ENCODE assay signal across 9 cellular contexts in genomic region chr5:136020383-136021015, GRCh38. TPM values are rescaled to one million over a fixed set of nuclear protein-coding genes. Genes with fewer than 3 reads are reported as not detected.
DNase-seq lines count a peak whose midpoint lies in the region; ATAC-seq and TF ChIP-seq lines count a peak whose summit lies in the region.
"Had no signal": no experiment of that assay in that cellular context is flagged by ENCODE, and none has a peak within 500 bp of the region (broad histone marks: within the 10 kb centered on the region; RNA-seq: fewer than 3 reads in every experiment).

No MANE protein-coding gene starts in this region.

- no peaks in the 10 kb centered on the region for H3K36me3 ChIP-seq in Peyer's patch

- no peak overlapping the region for H3K4me3 ChIP-seq in Peyer's patch

- CTCF ChIA-PET in activated CD4-positive, alpha-beta T cell treated with anti-CD3 and anti-CD28 coated beads, Interleukin-2, amount 10 ng/mL, durations not matched to agents 7 days and 5 days (lab: Charles Lee) = no interaction called here

- no peaks in the 10 kb centered on the region for H3K9me3 Mint-ChIP-seq in activated CD4-positive, alpha-beta T cell treated with anti-CD3 and anti-CD28 coated beads, Interleukin-2, amount 10 ng/mL, durations not matched to agents 7 days and 5 days
- H3K9me3 Mint-ChIP-seq in stimulated activated effector memory CD8-positive, alpha-beta T cell treated with anti-CD3 and anti-CD28 coated beads, Interleukin-12 subunit alpha, Interleukin-12 subunit beta, amount 100 ng/mL, for 72 hours = no peaks in the 10 kb centered on the region

- no peaks in the 10 kb centered on the region for H3K27me3 ChIP-seq in Peyer's patch

- no peak for TF ChIP-seq POLR2A in Peyer's patch (IDR thresholded peaks at IDR 0.05)

- no peaks in the 10 kb centered on the region for H3K9me3 ChIP-seq in Peyer's patch

- H3K4me1 Mint-ChIP-seq in activated CD4-positive, alpha-beta T cell treated with anti-CD3 and anti-CD28 coated beads, Interleukin-2, amount 10 ng/mL, durations not matched to agents 7 days and 5 days = no peaks in the 10 kb centered on the region
- H3K4me1 Mint-ChIP-seq in stimulated activated effector memory CD8-positive, alpha-beta T cell treated with anti-CD3 and anti-CD28 coated beads, Interleukin-12 subunit alpha, Interleukin-12 subunit beta, amount 100 ng/mL, for 72 hours = peaks cover 16% of the 10 kb centered on the region

- H3K4me3 Mint-ChIP-seq in activated CD4-positive, alpha-beta T cell treated with anti-CD3 and anti-CD28 coated beads, Interleukin-2, amount 10 ng/mL, durations not matched to agents 7 days and 5 days = no peak overlapping the region
- peak overlapping the region; percentile 22 for H3K4me3 Mint-ChIP-seq in stimulated activated effector memory CD8-positive, alpha-beta T cell treated with anti-CD3 and anti-CD28 coated beads, Interleukin-12 subunit alpha, Interleukin-12 subunit beta, amount 100 ng/mL, for 72 hours

- H3K27me3 Mint-ChIP-seq in activated CD4-positive, alpha-beta T cell treated with anti-CD3 and anti-CD28 coated beads, Interleukin-2, amount 10 ng/mL, durations not matched to agents 7 days and 5 days = peaks cover 19% of the 10 kb centered on the region

- peak overlapping the region in 3 of 4 donors; percentile 29 to 60 (median 53) for H3K27ac ChIP-seq in Peyer's patch

- TF ChIP-seq CTCF in Peyer's patch (IDR thresholded peaks at IDR 0.05) = no peak

- no peak overlapping the region for H3K27ac Mint-ChIP-seq in activated CD4-positive, alpha-beta T cell treated with anti-CD3 and anti-CD28 coated beads, Interleukin-2, amount 10 ng/mL, durations not matched to agents 7 days and 5 days
- H3K27ac Mint-ChIP-seq in stimulated activated effector memory CD8-positive, alpha-beta T cell treated with anti-CD3 and anti-CD28 coated beads, Interleukin-12 subunit alpha, Interleukin-12 subunit beta, amount 100 ng/mL, for 72 hours = peak overlapping the region; percentile 11

- H3K4me1 ChIP-seq in Peyer's patch = no peaks in the 10 kb centered on the region

- POLR2A ChIA-PET in activated CD4-positive, alpha-beta T cell treated with anti-CD3 and anti-CD28 coated beads, Interleukin-2, amount 10 ng/mL, durations not matched to agents 7 days and 5 days (lab: Charles Lee) = no interaction called here

- H3K36me3 Mint-ChIP-seq in activated CD4-positive, alpha-beta T cell treated with anti-CD3 and anti-CD28 coated beads, Interleukin-2, amount 10 ng/mL, durations not matched to agents 7 days and 5 days (ENCODE audit: low read depth) = no peaks in the 10 kb centered on the region
- H3K36me3 Mint-ChIP-seq in stimulated activated effector memory CD8-positive, alpha-beta T cell treated with anti-CD3 and anti-CD28 coated beads, Interleukin-12 subunit alpha, Interleukin-12 subunit beta, amount 100 ng/mL, for 72 hours = peaks cover 6% of the 10 kb centered on the region

- DNase-seq in activated CD4-positive, alpha-beta T cell treated with anti-CD3 and anti-CD28 coated beads, Interleukin-2, amount 50 U/mL, for 48 hours = peak; percentile 46 to 58
- DNase-seq in activated CD4-positive, alpha-beta T cell treated with anti-CD3 and anti-CD28 coated beads, Interleukin-2, amount 10 ng/mL, durations not matched to agents 7 days and 5 days = no peak
- DNase-seq in Peyer's patch = no peak
- peak; percentile 90 for DNase-seq in fibroblast of gingiva (ENCODE audit: low read depth)
- DNase-seq in stimulated activated effector memory CD8-positive, alpha-beta T cell treated with anti-CD3 and anti-CD28 coated beads, Interleukin-12 subunit alpha, Interleukin-12 subunit beta, amount 100 ng/mL, for 72 hours (ENCODE audit: low spot score in 2 of 2) = peak; percentile 15 to 79
- no peak for DNase-seq in NCI-H510A treated with DMSO at 0.1 percent for 48 hours (lab: John Stamatoyannopoulos, UW)
- no peak for DNase-seq in D341Med (ENCODE audit: low spot score)
- DNase-seq: DND-41 had no signal

- ATAC-seq in stimulated activated effector memory CD8-positive, alpha-beta T cell treated with anti-CD3 and anti-CD28 coated beads, Interleukin-12 subunit alpha, Interleukin-12 subunit beta, amount 100 ng/mL, for 72 hours = peak; percentile 95
- no peak for ATAC-seq in HG03095 (IDR thresholded peaks at IDR 0.05; ENCODE audit: unreplicated experiment)

RNA-seq across cellular contexts. Expression of gene TGFBI, which starts 8.3 kb away (rescaled TPM):
- under 1 TPM; 0.10 to 0.27 TPM for total RNA-seq in activated CD4-positive, alpha-beta T cell treated with anti-CD3 and anti-CD28 coated beads, Interleukin-2, amount 10 ng/mL, durations not matched to agents 7 days and 5 days
- 10 to 100 TPM; 17.5 to 56.9 (median 26.3) TPM for total RNA-seq in Peyer's patch

Comparison
In these comparisons a context has a peak if more than half of its experiments do, and no peak if none do; other contexts are left out.
1. DNase-seq: peak in activated CD4-positive, alpha-beta T cell treated with anti-CD3 and anti-CD28 coated beads, Interleukin-2, amount 50 U/mL, for 48 hours (2 of 2), fibroblast of gingiva (single experiment) and stimulated activated effector memory CD8-positive, alpha-beta T cell treated with anti-CD3 and anti-CD28 coated beads, Interleukin-12 subunit alpha, Interleukin-12 subunit beta, amount 100 ng/mL, for 72 hours (2 of 2); none in activated CD4-positive, alpha-beta T cell treated with anti-CD3 and anti-CD28 coated beads, Interleukin-2, amount 10 ng/mL, durations not matched to agents 7 days and 5 days (single experiment), Peyer's patch (0 of 3), NCI-H510A treated with DMSO at 0.1 percent for 48 hours (single experiment) and D341Med (single experiment).
2. RNA of gene TGFBI, which starts 8.3 kb away (total RNA-seq): 17.5 to 56.9 TPM in Peyer's patch; 0.10 to 0.27 TPM in activated CD4-positive, alpha-beta T cell treated with anti-CD3 and anti-CD28 coated beads, Interleukin-2, amount 10 ng/mL, durations not matched to agents 7 days and 5 days; every median in the first group is over 10 times any median in the second.